23 cellular contexts compared by ENCODE assay signal in the genomic region with DNA sequence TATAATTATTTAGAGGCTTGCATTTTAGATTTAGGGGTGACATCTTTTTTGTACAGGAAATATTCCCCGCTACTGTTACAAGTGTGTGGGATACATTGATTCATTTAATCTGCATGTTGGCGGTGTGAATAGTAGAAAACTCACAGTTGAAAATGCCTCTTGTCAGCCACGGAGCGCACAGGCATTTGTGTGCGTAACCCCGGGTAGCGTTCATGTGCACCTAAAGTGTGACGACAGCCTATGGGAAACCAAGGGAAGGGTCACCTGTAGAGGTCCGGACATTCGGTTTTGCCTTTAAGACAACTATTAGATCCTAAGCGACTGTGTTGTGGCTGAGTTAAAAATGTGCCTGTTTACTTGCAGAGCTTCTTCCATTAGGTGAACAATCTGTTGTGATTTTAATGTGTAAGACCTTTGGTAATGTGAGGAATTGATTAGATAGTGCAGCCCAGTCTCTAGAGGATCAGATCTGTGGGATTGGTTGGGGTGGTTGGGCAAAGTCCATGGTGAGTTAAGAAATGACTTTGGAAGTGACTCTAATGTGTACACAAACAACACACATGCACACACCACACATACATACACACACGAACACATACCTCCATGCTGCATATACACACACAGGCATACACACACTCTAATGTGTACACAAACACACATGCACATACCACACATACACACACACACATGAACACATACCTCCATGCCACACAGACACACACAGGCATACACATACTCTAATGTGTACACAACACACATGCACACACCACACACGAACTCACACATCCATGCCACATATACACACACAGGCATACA. TPM values are rescaled to one million over a fixed set of nuclear protein-coding genes. Genes with fewer than 3 reads are reported as not detected.
A peak's percentile ranks its signal among the peaks of the same experiment; 100 is the strongest.
DNase-seq lines count a peak whose midpoint lies in the region; ATAC-seq, FAIRE-seq and TF ChIP-seq lines count a peak whose summit lies in the region.
"Had no signal": no experiment of that assay in that cellular context is flagged by ENCODE, and none has a peak within 500 bp of the region (broad histone marks: within the 10 kb centered on the region; RNA-seq: fewer than 3 reads in every experiment).

No MANE protein-coding gene starts in this region.

- H3K4me3 ChIP-seq in OCI-LY7 (ENCODE audit: low read depth, low read length, poor library complexity, severe bottlenecking) (no peak overlapping the region), HepG2 (replicated peaks in 1 of 3; ENCODE audit: insufficient read depth in 1 of 3, low read depth in 2 of 3, low read length in 3 of 3) (no peak overlapping the region), neuronal stem cell (ENCODE audit: low read length in 2 of 2) (peak overlapping the region in 1 of 2 donors; percentile 64), stomach (no peak overlapping the region)
- H3K4me3 ChIP-seq: BLaER1 treated with 17β-estradiol and CSF1 and Interleukin-3, amounts not matched to agents 10 nM and 100 nM; GM12878; Peyer's patch had no signal

- TF ChIP-seq CTCF in OCI-LY7 (conservative IDR thresholded peaks at IDR 0.05; ENCODE audit: low read length) = no peak
- no peak for TF ChIP-seq CTCF in HepG2 (CRISPR knock-in tag; IDR thresholded peaks at IDR 0.05)
- TF ChIP-seq CTCF in stomach (IDR thresholded peaks at IDR 0.05) = no peak

- H3K79me1 ChIP-seq in neuronal stem cell (ENCODE audit: low read depth, low read length) = no peaks in the 10 kb centered on the region

- BruUV-seq in OCI-LY7 (replicated peaks; lab: Mats Ljungman, UMichigan) (TSS peak; percentile 12), HepG2 (replicated peaks; lab: Mats Ljungman, UMichigan) (no TSS peak)

- peak; percentile 59; the same call in 2 of the 3 replicates for ATAC-seq in HepG2
- ATAC-seq: GM12878, SK-N-SH treated with all-trans-retinoic acid at 6 μM for 48 hours had no signal

- no peak overlapping the region for H2BK12ac ChIP-seq in neuronal stem cell (ENCODE audit: low read length)

- no peak overlapping the region for H2AFZ ChIP-seq in OCI-LY7 (ENCODE audit: low read length)
- H2AFZ ChIP-seq in HepG2 (ENCODE audit: low read length) = no peak overlapping the region
- no peak overlapping the region for H2AFZ ChIP-seq in neuronal stem cell (ENCODE audit: low read length)

- no peak overlapping the region for H3K18ac ChIP-seq in neuronal stem cell (ENCODE audit: low read length)

- H3K4me1 ChIP-seq in OCI-LY7 (ENCODE audit: insufficient read depth, low read length, poor library complexity, severe bottlenecking) (no peaks in the 10 kb centered on the region), HepG2 (ENCODE audit: insufficient read depth, low read length) (peaks cover 22% of the 10 kb centered on the region), neuronal stem cell (ENCODE audit: control insufficient read depth in 2 of 2, insufficient read depth in 1 of 2, low read depth in 1 of 2, low read length in 2 of 2) (no peaks in the 10 kb centered on the region), stomach (no peaks in the 10 kb centered on the region)
- H3K4me1 ChIP-seq: BLaER1 treated with 17β-estradiol and CSF1 and Interleukin-3, amounts not matched to agents 10 nM and 100 nM; Peyer's patch had no signal

- H4K91ac ChIP-seq in neuronal stem cell (ENCODE audit: low read depth, low read length, poor library complexity) = no peak overlapping the region

- intact Hi-C loops in OCI-LY7 (cut with micrococcal nuclease; ENCODE audit: unreplicated experiment) = no loop called here
- intact Hi-C loops in HepG2 (cut with micrococcal nuclease; ENCODE audit: unreplicated experiment) = no loop called here
- intact Hi-C loops in stomach (cut with DNase I; ENCODE audit: low total_unique reads) = no loop called here

- no peak overlapping the region for H2BK5ac ChIP-seq in neuronal stem cell (ENCODE audit: low read length)

- TF ChIP-seq POLR2A in GM12891 (IDR thresholded peaks at IDR 0.05; ENCODE audit: low read depth, low read length) (no peak), HepG2 (IDR thresholded peaks at IDR 0.05; ENCODE audit: insufficient read depth in 1 of 2, low read depth in 2 of 2, low read length in 2 of 2) (no peak), stomach (IDR thresholded peaks at IDR 0.05) (no peak)

- no peak overlapping the region for H2BK15ac ChIP-seq in neuronal stem cell (ENCODE audit: low read length)

- H3K9ac ChIP-seq in HepG2 (ENCODE audit: insufficient read depth, low read depth, low read length) = no peak overlapping the region
- no peak overlapping the region for H3K9ac ChIP-seq in neuronal stem cell (ENCODE audit: low read depth, low read length, poor library complexity)
- H3K9ac ChIP-seq: BLaER1 treated with 17β-estradiol and CSF1 and Interleukin-3, amounts not matched to agents 10 nM and 100 nM had no signal

- no peaks in the 10 kb centered on the region for H3K27me3 ChIP-seq in HepG2 (ENCODE audit: control insufficient read depth in 1 of 2, insufficient read depth in 2 of 2, low read length in 2 of 2)
- H3K27me3 ChIP-seq in neuronal stem cell (ENCODE audit: control insufficient read depth in 3 of 3, insufficient read depth in 3 of 3, low read depth in 1 of 3, low read length in 3 of 3) = no peaks in the 10 kb centered on the region
- no peaks in the 10 kb centered on the region for H3K27me3 ChIP-seq in stomach
- H3K27me3 ChIP-seq: BLaER1 treated with 17β-estradiol and CSF1 and Interleukin-3, amounts not matched to agents 10 nM and 100 nM; Peyer's patch had no signal

- no peak overlapping the region for H2BK120ac ChIP-seq in neuronal stem cell (ENCODE audit: low read depth, low read length)

- H3K79me2 ChIP-seq in OCI-LY7 (ENCODE audit: insufficient read depth, low read depth, low read length) (no peaks in the 10 kb centered on the region), HepG2 (ENCODE audit: insufficient read depth, low read length) (no peaks in the 10 kb centered on the region)

- FAIRE-seq in GM12891 (lab: Jason Lieb, UNC) (peak; percentile 76), HepG2 (lab: Jason Lieb, UNC) (peak; percentile 4)
- FAIRE-seq: GM12878 had no signal

- H3K27ac ChIP-seq in OCI-LY7 (ENCODE audit: low read depth, low read length, poor library complexity, severe bottlenecking) (no peak overlapping the region), HepG2 (ENCODE audit: extremely low read length, insufficient read depth, low read length) (peak overlapping the region; percentile 15), neuronal stem cell (replicated peaks; ENCODE audit: low read length) (no peak overlapping the region), stomach (no peak overlapping the region)
- H3K27ac ChIP-seq: BLaER1 treated with 17β-estradiol and CSF1 and Interleukin-3, amounts not matched to agents 10 nM and 100 nM; Peyer's patch had no signal

- H3K4me2 ChIP-seq in OCI-LY7 (ENCODE audit: low read length) = no peak overlapping the region
- H3K4me2 ChIP-seq in HepG2 (ENCODE audit: low read depth, low read length) = no peak overlapping the region
- no peak overlapping the region for H3K4me2 ChIP-seq in neuronal stem cell (ENCODE audit: insufficient read depth, low read length, poor library complexity, severe bottlenecking)
- H3K4me2 ChIP-seq: BLaER1 treated with 17β-estradiol and CSF1 and Interleukin-3, amounts not matched to agents 10 nM and 100 nM had no signal

- H3K9me2 ChIP-seq in OCI-LY7 (ENCODE audit: insufficient read depth, low read length) = no peaks in the 10 kb centered on the region

- no peak for DNase-seq in GM12891 (ENCODE audit: insufficient read length, low spot score)
- DNase-seq in OCI-LY7 (ENCODE audit: low spot score) = no peak
- peak; percentile 44 for DNase-seq in HepG2 (ENCODE audit: low spot score)
- DNase-seq in neuronal stem cell (ENCODE audit: low spot score) = no peak
- no peak for DNase-seq in cerebellar cortex (ENCODE audit: low spot score)
- DNase-seq in OCI-M1 (lab: John Stamatoyannopoulos, UW) = no peak
- DNase-seq in NCI-H526 treated with DMSO at 0.1 percent for 48 hours (lab: John Stamatoyannopoulos, UW) = no peak
- no peak for DNase-seq in stomach
- DNase-seq: 8988T; CD4-positive, alpha-beta memory T cell; DND-41; H9; KBM-7; NCI-H1105; NCI-H2029 treated with DMSO at 0.1 percent for 48 hours; NCI-H226; NCI-H510A treated with DMSO at 0.1 percent for 48 hours; NCI-H774; NK-92 treated with Interleukin-12 subunit alpha and Interleukin-12 subunit beta, amount 100 ng/mL, for 24 hours; Peyer's patch had no signal

- CTCF ChIA-PET in OCI-LY7 (lab: Charles Lee; ENCODE audit: unreplicated experiment) (no interaction called here), HepG2 (lab: Yijun Ruan, JAX; ENCODE audit: low intra/inter-chr PET ratio, low total read pairs) (no interaction called here)

- WGBS in HepG2 (ENCODE audit: low lambda C conversion rate) = 91% methylated on average over 13 of the region's 13 CpGs
- WGBS in neuronal stem cell (ENCODE audit: extremely low coverage in 2 of 2, insufficient read length in 2 of 2, insufficient replicate concordance in 1 of 2), 2 donors = no CpG with 5 or more reads among the region's 13 CpGs
- WGBS in stomach, 5 donors = 92 to 96% (median 95%) methylated on average over 13 of the region's 13 CpGs

- H2AK5ac ChIP-seq in neuronal stem cell (ENCODE audit: low read depth, low read length) = no peak overlapping the region

- no peak overlapping the region for H3K4ac ChIP-seq in neuronal stem cell (ENCODE audit: low read length)

- no peak for TF ChIP-seq RAD21 in HepG2 (CRISPR knock-in tag; IDR thresholded peaks at IDR 0.05)

- TF ChIP-seq EP300 in HepG2 (IDR thresholded peaks at IDR 0.05; ENCODE audit: low read depth in 2 of 2, low read length in 2 of 2) (no peak), HepG2 (CRISPR knock-in tag; IDR thresholded peaks at IDR 0.05; ENCODE audit: borderline replicate concordance) (no peak), stomach (IDR thresholded peaks at IDR 0.05) (no peak)

- in situ Hi-C loops in HepG2 (cut with HindIII; ENCODE audit: extremely low pct_ligation_motif_present, low pct_unique_long_range_greater_than_20kb) = no loop called here

- no peak overlapping the region for H3K14ac ChIP-seq in neuronal stem cell (ENCODE audit: low read length)

- H3K9me3 ChIP-seq in OCI-LY7 (ENCODE audit: low read length) (no peaks in the 10 kb centered on the region), HepG2 (ENCODE audit: low read length) (no peaks in the 10 kb centered on the region), neuronal stem cell (replicated peaks in 1 of 2; ENCODE audit: control insufficient read depth in 2 of 2, insufficient read depth in 1 of 2, low read depth in 1 of 2, low read length in 2 of 2) (no peaks in the 10 kb centered on the region), stomach (no peaks in the 10 kb centered on the region)
- H3K9me3 ChIP-seq: BLaER1 treated with 17β-estradiol and CSF1 and Interleukin-3, amounts not matched to agents 10 nM and 100 nM; Peyer's patch had no signal

- peaks cover 75% of the 10 kb centered on the region for H3K36me3 ChIP-seq in OCI-LY7 (ENCODE audit: insufficient read depth, low read length)
- H3K36me3 ChIP-seq in HepG2 (replicated peaks in 1 of 2; ENCODE audit: control insufficient read depth in 1 of 2, insufficient read depth in 2 of 2, low read length in 2 of 2) = no peaks in the 10 kb centered on the region
- peaks cover 11 to 83% of the 10 kb centered on the region in 2 donors for H3K36me3 ChIP-seq in neuronal stem cell (replicated peaks in 1 of 2; ENCODE audit: control insufficient read depth in 2 of 2, insufficient read depth in 2 of 2, low read length in 2 of 2)
- H3K36me3 ChIP-seq in stomach = peaks cover 27 to 92% (median 89%) of the 10 kb centered on the region in 4 donors

- POLR2A ChIA-PET in OCI-LY7 (lab: Charles Lee) = interaction anchor here (0.9 to 1.0 kb wide), 3 partner anchors 38 to 765 kb away, joined by 3 read pairs; no protein-coding TSS in a partner anchor
- POLR2A ChIA-PET in HepG2 (lab: Yijun Ruan, JAX) = interaction anchor here (1.4 to 1.8 kb wide), 2 partner anchors 32 to 65 kb away, joined by 3 to 9 read pairs; partner anchors contain the start of genes C6orf120 and WDR27

- H4K8ac ChIP-seq in neuronal stem cell (ENCODE audit: low read depth, low read length) = peak overlapping the region; percentile 70

- H3K23ac ChIP-seq in neuronal stem cell (ENCODE audit: low read depth, low read length, poor library complexity) = no peak overlapping the region

- H4K20me1 ChIP-seq in OCI-LY7 (ENCODE audit: insufficient read depth, low read length) (no peaks in the 10 kb centered on the region), HepG2 (ENCODE audit: insufficient read depth, low read length) (no peaks in the 10 kb centered on the region)
- H4K20me1 ChIP-seq: BLaER1 treated with 17β-estradiol and CSF1 and Interleukin-3, amounts not matched to agents 10 nM and 100 nM had no signal

RNA-seq across cellular contexts. Expression of gene ERMARD, which starts 15.7 kb away (rescaled TPM):
- polyA plus RNA-seq in GM12891 (2012; ENCODE audit: low read depth, missing spikeins) = 28.0 TPM
- total RNA-seq in OCI-LY7 (2014; rRNA removed; shearing (Covaris generic)) = 16.5 and 23.2 TPM in 2 replicates
- total RNA-seq in OCI-LY7 (2022) = 35.3 and 42.3 TPM in 2 replicates
- total RNA-seq in HepG2 (2016; rRNA removed; fragmentation: Illumina TruSeq; extraction: Trizol) = 8.4 and 10.7 TPM in 2 replicates
- total RNA-seq in HepG2 (2016; cell fraction: cytosol; rRNA removed; fragmentation: Illumina TruSeq; extraction: Trizol; ENCODE audit: low read depth) = 5.5 and 7.1 TPM in 2 replicates
- total RNA-seq in HepG2 (2016; cell fraction: insoluble cytoplasmic fraction; rRNA removed; fragmentation: Illumina TruSeq; extraction: Trizol) = 7.1 and 13.2 TPM in 2 replicates
- 7.3 and 7.5 TPM in 2 replicates for total RNA-seq in HepG2 (2016; cell fraction: membrane; rRNA removed; fragmentation: Illumina TruSeq; extraction: Trizol)
- 16.6 and 17.0 TPM in 2 replicates for total RNA-seq in HepG2 (2016; cell fraction: nucleus; rRNA removed; fragmentation: Illumina TruSeq; extraction: Trizol)
- polyA plus RNA-seq in HepG2 (2011; rRNA removed) = 8.8 and 11.6 TPM in 2 replicates
- polyA plus RNA-seq in HepG2 (2011; cell fraction: cytosol; rRNA removed) = 6.1 and 7.4 TPM in 2 replicates
- polyA plus RNA-seq in HepG2 (2011; cell fraction: nucleus; rRNA removed) = 35.0 and 45.3 TPM in 2 replicates
- polyA plus RNA-seq in HepG2 (2012) = 7.7 and 8.9 TPM in 2 replicates
- polyA plus RNA-seq in HepG2 (2016; cell fraction: cytosol; fragmentation: Illumina TruSeq; extraction: Trizol; ENCODE audit: low read depth) = 1.9 and 2.2 TPM in 2 replicates
- 4.8 and 5.9 TPM in 2 replicates for polyA plus RNA-seq in HepG2 (2016; cell fraction: insoluble cytoplasmic fraction; fragmentation: Illumina TruSeq; extraction: Trizol; ENCODE audit: low read depth)
- 2.4 and 3.3 TPM in 2 replicates for polyA plus RNA-seq in HepG2 (2016; cell fraction: membrane; fragmentation: Illumina TruSeq; extraction: Trizol; ENCODE audit: low read depth)
- polyA plus RNA-seq in HepG2 (2016; cell fraction: nucleus; fragmentation: Illumina TruSeq; extraction: Trizol; ENCODE audit: insufficient read depth, low read depth) = 28.4 and 29.0 TPM in 2 replicates
- polyA minus RNA-seq in HepG2 (2011; rRNA and poly(A)+ RNA removed; ENCODE audit: low replicate concordance) = 6.3 TPM in 2 replicates
- polyA minus RNA-seq in HepG2 (2011; cell fraction: cytosol; rRNA and poly(A)+ RNA removed) = 2.4 and 4.4 TPM in 2 replicates
- polyA minus RNA-seq in HepG2 (2011; cell fraction: nucleus; rRNA and poly(A)+ RNA removed) = 10.9 and 14.3 TPM in 2 replicates
- 10.1 TPM for polyA plus RNA-seq in neuronal stem cell (2013, experiment 1 of 2)
- polyA plus RNA-seq in neuronal stem cell (2013, experiment 2 of 2) = 9.4 TPM
- total RNA-seq in stomach = 10 to 100 TPM in 3 of 5 donors, 1 to 10 TPM in 2; 4.1 to 84.5 (median 13.8) TPM
- polyA plus RNA-seq in stomach = 10 to 100 TPM; 19.8 to 41.9 (median 21.8) TPM

RNA-seq across cellular contexts. Expression of gene DYNLT2, which starts 15.8 kb away (rescaled TPM):
- 1.7 TPM for polyA plus RNA-seq in GM12891 (2012; ENCODE audit: low read depth, missing spikeins)
- total RNA-seq in OCI-LY7 (2014; rRNA removed; shearing (Covaris generic)) = 7.7 and 10.9 TPM in 2 replicates
- total RNA-seq in OCI-LY7 (2022) = 6.4 and 7.5 TPM in 2 replicates
- 3.1 and 4.3 TPM in 2 replicates for total RNA-seq in HepG2 (2016; rRNA removed; fragmentation: Illumina TruSeq; extraction: Trizol)
- total RNA-seq in HepG2 (2016; cell fraction: cytosol; rRNA removed; fragmentation: Illumina TruSeq; extraction: Trizol; ENCODE audit: low read depth) = 1.7 and 1.9 TPM in 2 replicates
- 3.0 and 4.1 TPM in 2 replicates for total RNA-seq in HepG2 (2016; cell fraction: insoluble cytoplasmic fraction; rRNA removed; fragmentation: Illumina TruSeq; extraction: Trizol)
- 4.9 and 5.8 TPM in 2 replicates for total RNA-seq in HepG2 (2016; cell fraction: membrane; rRNA removed; fragmentation: Illumina TruSeq; extraction: Trizol)
- 6.6 and 7.6 TPM in 2 replicates for total RNA-seq in HepG2 (2016; cell fraction: nucleus; rRNA removed; fragmentation: Illumina TruSeq; extraction: Trizol)
- 1.7 and 2.1 TPM in 2 replicates for polyA plus RNA-seq in HepG2 (2011; rRNA removed)
- polyA plus RNA-seq in HepG2 (2011; cell fraction: cytosol; rRNA removed) = 1.1 TPM in 2 replicates
- polyA plus RNA-seq in HepG2 (2011; cell fraction: nucleus; rRNA removed) = 2.6 and 3.0 TPM in 2 replicates
- polyA plus RNA-seq in HepG2 (2012) = 6.2 and 8.3 TPM in 2 replicates
- polyA plus RNA-seq in HepG2 (2016; cell fraction: cytosol; fragmentation: Illumina TruSeq; extraction: Trizol; ENCODE audit: low read depth) = 1.8 and 2.2 TPM in 2 replicates
- 3.8 and 4.0 TPM in 2 replicates for polyA plus RNA-seq in HepG2 (2016; cell fraction: insoluble cytoplasmic fraction; fragmentation: Illumina TruSeq; extraction: Trizol; ENCODE audit: low read depth)
- polyA plus RNA-seq in HepG2 (2016; cell fraction: membrane; fragmentation: Illumina TruSeq; extraction: Trizol; ENCODE audit: low read depth) = 5.3 and 5.7 TPM in 2 replicates
- polyA plus RNA-seq in HepG2 (2016; cell fraction: nucleus; fragmentation: Illumina TruSeq; extraction: Trizol; ENCODE audit: insufficient read depth, low read depth) = 10.1 and 11.1 TPM in 2 replicates
- 0.30 and 0.36 TPM in 2 replicates for polyA minus RNA-seq in HepG2 (2011; rRNA and poly(A)+ RNA removed; ENCODE audit: low replicate concordance)
- polyA minus RNA-seq in HepG2 (2011; cell fraction: cytosol; rRNA and poly(A)+ RNA removed) = 0.30 and 1.1 TPM in 2 replicates
- 5.0 and 5.8 TPM in 2 replicates for polyA minus RNA-seq in HepG2 (2011; cell fraction: nucleus; rRNA and poly(A)+ RNA removed)
- 2.6 TPM for polyA plus RNA-seq in neuronal stem cell (2013, experiment 1 of 2)
- 2.7 TPM for polyA plus RNA-seq in neuronal stem cell (2013, experiment 2 of 2)
- total RNA-seq in stomach = 1 to 10 TPM in 3 of 5 donors, not detected in 2; 1.6 to 5.3 (median 2.0) TPM
- polyA plus RNA-seq in stomach = 1 to 10 TPM in 1 of 3 donors, under 1 TPM in 2; 0.46 to 3.2 (median 1.00) TPM

RNA-seq across cellular contexts. Expression of gene PHF10, which starts 42.8 kb away (rescaled TPM):
- polyA plus RNA-seq in GM12891 (2012; ENCODE audit: low read depth, missing spikeins) = 11.7 TPM
- 42.5 and 45.1 TPM in 2 replicates for total RNA-seq in OCI-LY7 (2014; rRNA removed; shearing (Covaris generic))
- total RNA-seq in OCI-LY7 (2022) (74.1 and 86.2 TPM in 2 replicates), HepG2 (2016; rRNA removed; fragmentation: Illumina TruSeq; extraction: Trizol) (42.1 and 58.5 TPM in 2 replicates), stomach (100 to 1,000 TPM in 1 of 5 donors, 10 to 100 TPM in 4; 10.4 to 115 (median 49.6) TPM)
- total RNA-seq in HepG2 (2016; cell fraction: cytosol; rRNA removed; fragmentation: Illumina TruSeq; extraction: Trizol; ENCODE audit: low read depth) = 38.4 and 41.0 TPM in 2 replicates
- 39.7 and 57.3 TPM in 2 replicates for total RNA-seq in HepG2 (2016; cell fraction: insoluble cytoplasmic fraction; rRNA removed; fragmentation: Illumina TruSeq; extraction: Trizol)
- total RNA-seq in HepG2 (2016; cell fraction: membrane; rRNA removed; fragmentation: Illumina TruSeq; extraction: Trizol) = 63.2 and 66.3 TPM in 2 replicates
- 70.6 and 78.5 TPM in 2 replicates for total RNA-seq in HepG2 (2016; cell fraction: nucleus; rRNA removed; fragmentation: Illumina TruSeq; extraction: Trizol)
- polyA plus RNA-seq in HepG2 (2011; rRNA removed) (84.1 and 88.0 TPM in 2 replicates), stomach (10 to 100 TPM; 30.5 to 43.2 (median 31.9) TPM)
- 28.9 and 50.3 TPM in 2 replicates for polyA plus RNA-seq in HepG2 (2011; cell fraction: cytosol; rRNA removed)
- 115 and 149 TPM in 2 replicates for polyA plus RNA-seq in HepG2 (2011; cell fraction: nucleus; rRNA removed)
- 126 and 147 TPM in 2 replicates for polyA plus RNA-seq in HepG2 (2012)
- 27.2 and 31.3 TPM in 2 replicates for polyA plus RNA-seq in HepG2 (2016; cell fraction: cytosol; fragmentation: Illumina TruSeq; extraction: Trizol; ENCODE audit: low read depth)
- 105 and 115 TPM in 2 replicates for polyA plus RNA-seq in HepG2 (2016; cell fraction: insoluble cytoplasmic fraction; fragmentation: Illumina TruSeq; extraction: Trizol; ENCODE audit: low read depth)
- 54.1 and 57.5 TPM in 2 replicates for polyA plus RNA-seq in HepG2 (2016; cell fraction: membrane; fragmentation: Illumina TruSeq; extraction: Trizol; ENCODE audit: low read depth)
- 176 and 187 TPM in 2 replicates for polyA plus RNA-seq in HepG2 (2016; cell fraction: nucleus; fragmentation: Illumina TruSeq; extraction: Trizol; ENCODE audit: insufficient read depth, low read depth)
- 13.6 and 19.1 TPM in 2 replicates for polyA minus RNA-seq in HepG2 (2011; rRNA and poly(A)+ RNA removed; ENCODE audit: low replicate concordance)
- 38.1 and 47.9 TPM in 2 replicates for polyA minus RNA-seq in HepG2 (2011; cell fraction: cytosol; rRNA and poly(A)+ RNA removed)
- 131 and 155 TPM in 2 replicates for polyA minus RNA-seq in HepG2 (2011; cell fraction: nucleus; rRNA and poly(A)+ RNA removed)
- polyA plus RNA-seq in neuronal stem cell (2013, experiment 1 of 2) = 32.9 TPM
- 33.7 TPM for polyA plus RNA-seq in neuronal stem cell (2013, experiment 2 of 2)
